Comparison of ENCODE assay signal across 1 cellular context in the genomic region with DNA sequence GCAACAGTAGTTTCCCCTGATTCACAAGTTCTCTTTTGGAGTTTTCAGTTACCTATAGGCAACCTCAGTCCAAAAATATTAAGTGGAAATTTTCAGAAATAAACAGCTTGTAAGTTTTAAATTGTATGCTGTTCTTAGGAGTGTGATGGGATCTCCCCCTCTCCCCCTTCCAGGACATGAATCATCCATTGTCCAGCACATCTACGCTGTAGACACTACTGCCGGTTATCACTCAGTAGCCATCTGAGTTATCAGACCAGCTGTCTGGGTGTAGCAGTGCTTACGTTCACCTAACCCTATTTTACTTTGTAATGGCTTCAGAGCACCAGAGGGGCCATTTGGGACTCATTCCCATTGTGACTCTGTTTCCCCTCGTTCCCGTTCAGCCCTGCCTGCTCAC.
TF ChIP-seq lines count a peak whose summit lies in the region.

No MANE protein-coding gene starts in this region.

TF ChIP-seq in endothelial cell of umbilical vein, 7 proteins besides CTCF, POLR2A, EP300 and RAD21 (continued from another document):
- peak; percentile 20 for TF ChIP-seq JUN (IDR thresholded peaks at IDR 0.05; ENCODE audit: borderline replicate concordance, insufficient read depth, insufficient read length, low read depth)
- TF ChIP-seq EZH2 (IDR thresholded peaks at IDR 0.05; ENCODE audit: borderline replicate concordance, low read depth, low read length, severe bottlenecking), result no peak
- TF ChIP-seq GATA2 (IDR thresholded peaks at IDR 0.05; ENCODE audit: insufficient read depth, insufficient read length, low read depth, low read length), result peak; percentile 68
- TF ChIP-seq MYC (IDR thresholded peaks at IDR 0.05; ENCODE audit: low read depth, low read length), result no peak
- TF ChIP-seq, protein P1, sequence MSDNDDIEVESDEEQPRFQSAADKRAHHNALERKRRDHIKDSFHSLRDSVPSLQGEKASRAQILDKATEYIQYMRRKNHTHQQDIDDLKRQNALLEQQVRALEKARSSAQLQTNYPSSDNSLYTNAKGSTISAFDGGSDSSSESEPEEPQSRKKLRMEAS (IDR thresholded peaks at IDR 0.05; ENCODE audit: insufficient read depth, insufficient read length), result no peak
